Comparison of ENCODE assay signal across 17 cellular contexts in genomic region chr17:75849304-75849695, GRCh38. TPM values are rescaled to one million over a fixed set of nuclear protein-coding genes. Genes with fewer than 3 reads are reported as not detected.
A peak's percentile ranks its signal among the peaks of the same experiment; 100 is the strongest.
DNase-seq lines count a peak whose midpoint lies in the region; ATAC-seq, FAIRE-seq and TF ChIP-seq lines count a peak whose summit lies in the region.
"Had no signal": no experiment of that assay in that cellular context is flagged by ENCODE, and none has a peak within 500 bp of the region (broad histone marks: within the 10 kb centered on the region; RNA-seq: fewer than 3 reads in every experiment).

No MANE protein-coding gene starts in this region.

- ATAC-seq in heart left ventricle = no peak
- no peak for ATAC-seq in Right ventricle myocardium superior (ENCODE audit: poor library complexity)
- no peak for ATAC-seq in pancreas
- no peak for ATAC-seq in upper lobe of right lung
- ATAC-seq: activated CD4-positive, alpha-beta T cell treated with anti-CD3 and anti-CD28 coated beads for 36 hours had no signal

- no peak for FAIRE-seq in pancreas (lab: Jason Lieb, UNC)

- peaks cover 36 to 100% (median 91%) of the 10 kb centered on the region in 12 donors for H3K4me1 ChIP-seq in heart left ventricle
- peaks cover 96 to 99% (median 96%) of the 10 kb centered on the region in 4 donors for H3K4me1 ChIP-seq in esophagus muscularis mucosa
- peaks cover 56 to 64% (median 57%) of the 10 kb centered on the region in 3 donors for H3K4me1 ChIP-seq in pancreas
- peaks cover 57% of the 10 kb centered on the region for H3K4me1 ChIP-seq in upper lobe of right lung
- H3K4me1 ChIP-seq in tibial artery = peaks cover 0 to 98% (median 53%) of the 10 kb centered on the region in 4 donors

- peak overlapping the region in 11 of 12 donors; percentile 74 to 99 (median 86) for H3K27ac ChIP-seq in heart left ventricle
- peak overlapping the region; percentile 39 to 71 (median 54) for H3K27ac ChIP-seq in esophagus muscularis mucosa (replicated peaks in 1 of 4)
- peak overlapping the region; percentile 89 to 95 (median 92) for H3K27ac ChIP-seq in pancreas
- H3K27ac ChIP-seq in upper lobe of right lung = peak overlapping the region; percentile 68
- no peak overlapping the region for H3K27ac ChIP-seq in tibial artery
- H3K27ac ChIP-seq: ovary had no signal

- no peak overlapping the region for H3K4me3 ChIP-seq in heart left ventricle
- no peak overlapping the region for H3K4me3 ChIP-seq in esophagus muscularis mucosa
- H3K4me3 ChIP-seq in pancreas = no peak overlapping the region
- H3K4me3 ChIP-seq in upper lobe of right lung = no peak overlapping the region
- H3K4me3 ChIP-seq in tibial artery = no peak overlapping the region
- H3K4me3 ChIP-seq: ovary had no signal

- H3K36me3 ChIP-seq in heart left ventricle (peaks cover 3 to 77% (median 73%) of the 10 kb centered on the region in 9 donors), esophagus muscularis mucosa (peaks cover 50 to 74% (median 70%) of the 10 kb centered on the region in 4 donors), pancreas (peaks cover 0 to 50% (median 19%) of the 10 kb centered on the region in 3 donors), upper lobe of right lung (peaks cover 69% of the 10 kb centered on the region), tibial artery (peaks cover 59 to 70% (median 66%) of the 10 kb centered on the region in 3 donors)
- H3K36me3 ChIP-seq: ovary had no signal

- intact Hi-C loops in heart left ventricle (cut with DNase I) (loop anchor here in 4 of 10 donors (2.0 to 10.0 kb wide), 3 partner anchors 46 to 72 kb away; partner anchors contain the start of gene TRIM65 (in 1 of the 4)), Right ventricle myocardium superior (cut with DNase I) (no loop called here), esophagus muscularis mucosa (cut with DNase I) (loop anchor here (5.0 kb wide), 1 partner anchor 33 kb away; no protein-coding TSS in a partner anchor), pancreas (cut with DNase I) (no loop called here), upper lobe of right lung (cut with DNase I) (no loop called here), tibial artery (cut with DNase I; ENCODE audit: low total_unique reads) (no loop called here)

- H3K27me3 ChIP-seq in heart left ventricle (no peaks in the 10 kb centered on the region), esophagus muscularis mucosa (no peaks in the 10 kb centered on the region), pancreas (no peaks in the 10 kb centered on the region), upper lobe of right lung (no peaks in the 10 kb centered on the region), tibial artery (no peaks in the 10 kb centered on the region)
- H3K27me3 ChIP-seq: ovary had no signal

- TF ChIP-seq EP300 in esophagus muscularis mucosa (IDR thresholded peaks at IDR 0.05) = no peak

- H3K9me3 ChIP-seq in heart left ventricle = no peaks in the 10 kb centered on the region
- no peaks in the 10 kb centered on the region for H3K9me3 ChIP-seq in esophagus muscularis mucosa
- H3K9me3 ChIP-seq in pancreas = no peaks in the 10 kb centered on the region
- H3K9me3 ChIP-seq in upper lobe of right lung = no peaks in the 10 kb centered on the region
- no peaks in the 10 kb centered on the region for H3K9me3 ChIP-seq in tibial artery
- H3K9me3 ChIP-seq: ovary had no signal

- DNase-seq in heart left ventricle = no peak
- no peak for DNase-seq in Right ventricle myocardium superior
- DNase-seq in esophagus muscularis mucosa (ENCODE audit: extremely low spot score) = no peak
- DNase-seq in pancreas = peak in 1 of 6 donors; percentile 57
- no peak for DNase-seq in upper lobe of right lung
- DNase-seq in stimulated activated CD4-positive, alpha-beta T cell treated with anti-CD3 and anti-CD28 coated beads, Interleukin-4, amount 100 ng/mL, for 24 hours = no peak
- DNase-seq in tibial artery = no peak
- no peak for DNase-seq in NCI-H510A treated with DMSO at 0.1 percent for 48 hours (lab: John Stamatoyannopoulos, UW)
- DNase-seq: activated CD4-positive, alpha-beta T cell treated with anti-CD3 and anti-CD28 coated beads for 36 hours; activated naive CD4-positive, alpha-beta T cell treated with anti-CD3 and anti-CD28 coated beads, Interleukin-2, amount 10 ng/mL, durations not matched to agents 7 days and 5 days; DMS79 treated with DMSO at 0.1 percent for 48 hours; foreskin melanocyte; Kasumi-1; NCI-H1436; NCI-H345; SIG-M5 had no signal

- no peak for TF ChIP-seq POLR2A in heart left ventricle (IDR thresholded peaks at IDR 0.05)
- no peak for TF ChIP-seq POLR2A in esophagus muscularis mucosa (IDR thresholded peaks at IDR 0.05; ENCODE audit: low read depth)

- TF ChIP-seq CTCF in heart left ventricle (IDR thresholded peaks at IDR 0.05) (no peak), esophagus muscularis mucosa (IDR thresholded peaks at IDR 0.05) (no peak), pancreas (IDR thresholded peaks at IDR 0.05) (no peak), upper lobe of right lung (IDR thresholded peaks at IDR 0.05) (no peak), tibial artery (IDR thresholded peaks at IDR 0.05) (no peak)

- WGBS in heart left ventricle, 4 donors = 60 to 72% (median 62%) methylated on average over 10 to 12 of the region's 12 CpGs
- WGBS in esophagus muscularis mucosa = 84% methylated on average over 12 of the region's 12 CpGs
- WGBS in pancreas, 2 donors = 61 to 63% methylated on average over 12 of the region's 12 CpGs

RNA-seq across cellular contexts. Expression of gene UNC13D, which starts 5.1 kb away (rescaled TPM):
- total RNA-seq in heart left ventricle = 10 to 100 TPM in 2 of 9 donors, 1 to 10 TPM in 7; 2.1 to 28.5 (median 6.0) TPM
- polyA plus RNA-seq in heart left ventricle = 1 to 10 TPM; 4.5 to 5.8 TPM
- total RNA-seq in Right ventricle myocardium superior = 10.6 TPM
- total RNA-seq in esophagus muscularis mucosa = 1 to 10 TPM; 5.9 to 10.0 (median 9.0) TPM
- total RNA-seq in pancreas = 10 to 100 TPM in 3 of 6 donors, 1 to 10 TPM in 3; 4.7 to 23.6 (median 10.0) TPM
- 10 to 100 TPM; 17.9 to 29.0 TPM for polyA plus RNA-seq in pancreas
- total RNA-seq in upper lobe of right lung = 145 TPM

RNA-seq across cellular contexts. Expression of gene WBP2, which starts 5.8 kb away (rescaled TPM):
- total RNA-seq in heart left ventricle = 100 to 1,000 TPM; 134 to 311 (median 158) TPM
- polyA plus RNA-seq in heart left ventricle = 100 to 1,000 TPM; 128 to 217 TPM
- 145 TPM for total RNA-seq in Right ventricle myocardium superior
- total RNA-seq in esophagus muscularis mucosa = 10 to 100 TPM; 48.2 to 95.8 (median 85.2) TPM
- 10 to 100 TPM; 56.0 to 83.5 (median 62.9) TPM for total RNA-seq in pancreas
- polyA plus RNA-seq in pancreas = 100 to 1,000 TPM in 1 of 2 donors, 10 to 100 TPM in 1; 95.0 to 106 TPM
- total RNA-seq in upper lobe of right lung = 156 TPM

RNA-seq across cellular contexts. Expression of gene TRIM47, which starts 29.1 kb away (rescaled TPM):
- total RNA-seq in heart left ventricle (10 to 100 TPM; 20.3 to 53.4 (median 31.8) TPM), Right ventricle myocardium superior (33.4 TPM), esophagus muscularis mucosa (100 to 1,000 TPM in 1 of 4 donors, 10 to 100 TPM in 3; 67.8 to 147 (median 81.9) TPM), pancreas (10 to 100 TPM in 4 of 6 donors, 1 to 10 TPM in 2; 4.2 to 58.2 (median 17.6) TPM), upper lobe of right lung (31.0 TPM)
- polyA plus RNA-seq in heart left ventricle (10 to 100 TPM; 20.1 to 23.3 TPM), pancreas (10 to 100 TPM; 34.1 to 35.9 TPM)

RNA-seq across cellular contexts. Expression of gene TRIM65, which starts 47.5 kb away (rescaled TPM):
- total RNA-seq in heart left ventricle (10 to 100 TPM in 3 of 9 donors, 1 to 10 TPM in 6; 6.8 to 16.1 (median 9.5) TPM), Right ventricle myocardium superior (9.1 TPM), esophagus muscularis mucosa (10 to 100 TPM; 13.3 to 36.4 (median 27.4) TPM), pancreas (10 to 100 TPM in 3 of 6 donors, 1 to 10 TPM in 3; 8.2 to 13.1 (median 10.3) TPM), upper lobe of right lung (28.7 TPM)
- polyA plus RNA-seq in heart left ventricle (10 to 100 TPM in 1 of 2 donors, 1 to 10 TPM in 1; 7.5 to 10.5 TPM), pancreas (10 to 100 TPM in 1 of 2 donors, 1 to 10 TPM in 1; 9.8 to 12.5 TPM)

RNA-seq across cellular contexts. Expression of gene MRPL38, which starts 55.4 kb away (rescaled TPM):
- total RNA-seq in heart left ventricle = 100 to 1,000 TPM in 5 of 9 donors, 10 to 100 TPM in 4; 54.8 to 126 (median 106) TPM
- polyA plus RNA-seq in heart left ventricle = 100 to 1,000 TPM in 1 of 2 donors, 10 to 100 TPM in 1; 79.7 to 111 TPM
- 113 TPM for total RNA-seq in Right ventricle myocardium superior
- 10 to 100 TPM; 32.5 to 61.7 (median 44.1) TPM for total RNA-seq in esophagus muscularis mucosa
- 10 to 100 TPM; 40.6 to 59.9 (median 45.9) TPM for total RNA-seq in pancreas
- 10 to 100 TPM; 95.3 to 95.8 TPM for polyA plus RNA-seq in pancreas
- total RNA-seq in upper lobe of right lung = 85.5 TPM

Comparison
In these comparisons a context has a peak if more than half of its experiments do, and no peak if none do; other contexts are left out.
1. H3K27ac ChIP-seq: peak in heart left ventricle (11 of 12), esophagus muscularis mucosa (4 of 4), pancreas (4 of 4) and upper lobe of right lung (single experiment); none in tibial artery (0 of 2).